ENCODE assay signal across 23 cellular contexts in genomic region chr7:36860679-36861078, GRCh38.
DNase-seq lines count a peak whose midpoint lies in the region; ATAC-seq and FAIRE-seq lines count a peak whose summit lies in the region.
"Had no signal": no experiment of that assay in that cellular context is flagged by ENCODE, and none has a peak within 500 bp of the region (broad histone marks: within the 10 kb centered on the region; RNA-seq: fewer than 3 reads in every experiment).

No MANE protein-coding gene starts in this region.

- ATAC-seq in sciatic nerve = peak; percentile 78
- no peak for ATAC-seq in HG02759 (IDR thresholded peaks at IDR 0.05; ENCODE audit: unreplicated experiment)
- ATAC-seq: A549, GM12878 had no signal

- in situ Hi-C loops in ACHN (cut with HindIII; ENCODE audit: low pct_ligation_motif_present, low pct_unique_long_range_greater_than_20kb, low sequenced_read_pairs) = no loop called here

- intact Hi-C loops in sciatic nerve (cut with DNase I) = no loop called here

- peak; percentile 89 for DNase-seq in foreskin melanocyte
- DNase-seq in sciatic nerve (ENCODE audit: low spot score) = no peak
- no peak for DNase-seq in ACHN
- no peak for DNase-seq in T-helper 9 cell
- DNase-seq: BE2C; C1 segment of cervical spinal cord; CD4-positive, alpha-beta memory T cell; CD4-positive, CD25-positive, alpha-beta regulatory T cell; CD8-positive, alpha-beta memory T cell; COR-L47; DMS 273 treated with DMSO at 0.1 percent for 48 hours; DMS153; DMS53; DMS79; DND-41; EL; GDM1 had no signal

- peak; percentile 41 for FAIRE-seq in islet of Langerhans (lab: Jason Lieb, UNC)
- FAIRE-seq: A549, GM12878, GM12892, GM18507 had no signal
